ENCODE assay signal across 3 cellular contexts in genomic region chr19:7475665-7476064, GRCh38.
TF ChIP-seq lines count a peak whose summit lies in the region.

No MANE protein-coding gene starts in this region.

TF ChIP-seq in SK-N-SH, 30 proteins besides CTCF, POLR2A, EP300 and RAD21:
- TF ChIP-seq FOXM1 (IDR thresholded peaks at IDR 0.05; ENCODE audit: low read depth) (no peak), TAF1 (IDR thresholded peaks at IDR 0.05; ENCODE audit: borderline replicate concordance, low read depth, low read length) (no peak), TCF12 (IDR thresholded peaks at IDR 0.05) (no peak), EZH2phosphoT487 (IDR thresholded peaks at IDR 0.05; ENCODE audit: borderline replicate concordance, low read depth) (no peak), MEF2A (IDR thresholded peaks at IDR 0.05; ENCODE audit: borderline replicate concordance, low read depth) (no peak), USF2 (IDR thresholded peaks at IDR 0.05; ENCODE audit: borderline replicate concordance, low read depth, low read length) (no peak), MXI1 (IDR thresholded peaks at IDR 0.05; ENCODE audit: low read depth, low read length) (no peak), RXRA (IDR thresholded peaks at IDR 0.05; ENCODE audit: borderline replicate concordance, low read depth) (no peak)

TF ChIP-seq in SK-N-SH treated with all-trans-retinoic acid at 6 μM for 48 hours, 23 proteins besides CTCF, POLR2A, EP300 and RAD21:
- no peak for TF ChIP-seq CSRNP3 (CRISPR knock-in tag; IDR thresholded peaks at IDR 0.05)
- no peak for TF ChIP-seq BACH2 (CRISPR knock-in tag; IDR thresholded peaks at IDR 0.05; ENCODE audit: borderline replicate concordance)
- no peak for TF ChIP-seq CSDC2 (CRISPR knock-in tag; IDR thresholded peaks at IDR 0.05)
- no peak for TF ChIP-seq POU6F1 (CRISPR knock-in tag; IDR thresholded peaks at IDR 0.05; ENCODE audit: borderline replicate concordance, low read depth)
- no peak for TF ChIP-seq RARB (CRISPR knock-in tag; IDR thresholded peaks at IDR 0.05)
- no peak for TF ChIP-seq ESRRG (CRISPR knock-in tag; IDR thresholded peaks at IDR 0.05)
- no peak for TF ChIP-seq OSR1 (CRISPR knock-in tag; IDR thresholded peaks at IDR 0.05)
- TF ChIP-seq GLIS3 (CRISPR knock-in tag; IDR thresholded peaks at IDR 0.05): no peak
- TF ChIP-seq ZNF565 (CRISPR knock-in tag; conservative IDR thresholded peaks at IDR 0.05; ENCODE audit: low read depth): no peak
TF ChIP-seq in SK-N-SH treated with all-trans-retinoic acid at 6 μM for 48 hours: peak in this region for 0.

TF ChIP-seq in H1, 55 proteins besides CTCF, POLR2A, EP300 and RAD21:
- TF ChIP-seq SAP30 (IDR thresholded peaks at IDR 0.05; ENCODE audit: insufficient read depth, insufficient replicate concordance, low read length) (no peak), POLR2AphosphoS5 (IDR thresholded peaks at IDR 0.05; ENCODE audit: low read depth, low read length) (peak; percentile 20; the same call in 1 of the 2 replicates), CHD1 (IDR thresholded peaks at IDR 0.05; ENCODE audit: low read depth, low read length) (no peak), BRCA1 (IDR thresholded peaks at IDR 0.05; ENCODE audit: low read depth, low read length) (no peak)
